ENCODE assay signal across 8 cellular contexts in the genomic region with DNA sequence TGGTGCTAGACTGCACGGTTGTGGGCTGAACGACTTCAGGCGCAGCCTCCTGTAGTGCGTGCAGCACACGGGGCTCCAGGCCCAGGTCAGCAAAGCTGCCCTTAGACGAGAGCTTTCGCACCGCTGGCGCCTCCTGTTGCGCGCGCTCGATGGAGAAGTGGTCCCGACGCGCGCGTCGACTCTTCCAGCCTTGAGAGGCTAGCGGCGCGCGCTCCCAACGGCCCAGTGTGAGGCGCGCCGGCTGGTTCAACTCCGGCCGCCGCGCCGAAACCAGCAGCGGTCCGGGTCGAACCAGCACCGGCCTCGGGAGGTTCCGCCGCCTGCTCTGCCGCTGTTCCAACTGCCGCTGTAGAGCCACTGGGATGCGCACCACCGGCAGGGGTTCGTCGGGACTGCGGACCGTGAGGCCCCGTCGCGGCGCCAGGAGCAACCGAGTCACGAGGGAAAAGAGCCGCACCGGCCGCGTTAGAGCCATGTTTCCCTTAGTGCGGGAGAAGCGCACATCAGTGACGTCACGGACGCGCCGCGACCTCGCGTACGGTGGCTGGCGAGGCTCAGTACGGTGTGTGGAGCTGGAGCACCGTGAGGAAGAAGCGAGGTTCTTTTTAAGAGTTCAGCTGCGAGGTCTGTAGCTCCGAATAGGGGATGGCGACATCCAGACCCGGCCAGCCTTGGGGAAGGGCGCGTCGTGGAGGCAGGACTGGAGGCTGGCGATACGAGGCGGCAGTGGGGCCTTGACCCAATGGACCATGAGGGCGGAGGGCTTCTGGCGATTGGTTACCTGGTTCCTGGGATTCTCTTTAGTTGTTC. TPM values are rescaled to one million over a fixed set of nuclear protein-coding genes. Genes with fewer than 3 reads are reported as not detected.
DNase-seq lines count a peak whose midpoint lies in the region; ATAC-seq lines count a peak whose summit lies in the region.

A gene with protein sequence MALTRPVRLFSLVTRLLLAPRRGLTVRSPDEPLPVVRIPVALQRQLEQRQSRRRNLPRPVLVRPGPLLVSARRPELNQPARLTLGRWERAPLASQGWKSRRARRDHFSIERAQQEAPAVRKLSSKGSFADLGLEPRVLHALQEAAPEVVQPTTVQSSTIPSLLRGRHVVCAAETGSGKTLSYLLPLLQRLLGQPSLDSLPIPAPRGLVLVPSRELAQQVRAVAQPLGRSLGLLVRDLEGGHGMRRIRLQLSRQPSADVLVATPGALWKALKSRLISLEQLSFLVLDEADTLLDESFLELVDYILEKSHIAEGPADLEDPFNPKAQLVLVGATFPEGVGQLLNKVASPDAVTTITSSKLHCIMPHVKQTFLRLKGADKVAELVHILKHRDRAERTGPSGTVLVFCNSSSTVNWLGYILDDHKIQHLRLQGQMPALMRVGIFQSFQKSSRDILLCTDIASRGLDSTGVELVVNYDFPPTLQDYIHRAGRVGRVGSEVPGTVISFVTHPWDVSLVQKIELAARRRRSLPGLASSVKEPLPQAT (minus strand): TSS at position 505 of the 810 bp plus-strand sequence. CDS start 30 bp downstream, at position 475.
A gene (plus strand): TSS at position 557 of the 810 bp plus-strand sequence. CDS start 14,740 bp downstream, outside the sequence.

- H3K27ac Mint-ChIP-seq in CD4-positive, alpha-beta memory T cell: peak within 1 kb of the TSS; percentile 91 to 100 (median 99)

- H3K27me3 Mint-ChIP-seq in CD4-positive, alpha-beta memory T cell: peaks cover 1 to 2% of the 10 kb centered on the region in 2 donors

- no peaks in the 10 kb centered on the region for H3K9me3 ChIP-seq in CD4-positive, alpha-beta memory T cell (ENCODE audit: control insufficient read depth in 1 of 2, low read length in 2 of 2)

- H3K4me3 Mint-ChIP-seq in CD4-positive, alpha-beta memory T cell: peak within 1 kb of the TSS; percentile 93 to 100 (median 97)

- H3K4me3 ChIP-seq in CD4-positive, alpha-beta memory T cell (ENCODE audit: low read length in 2 of 2): peak within 1 kb of the TSS; percentile 57 to 87

- H3K4me1 ChIP-seq in CD4-positive, alpha-beta memory T cell (ENCODE audit: insufficient read depth, low read length): peaks cover 30% of the 10 kb centered on the region

- peak; percentile 92 to 95 (median 92) for DNase-seq in CD4-positive, alpha-beta memory T cell
- DNase-seq in HS-27A (ENCODE audit: low read depth): peak; percentile 91
- peak; percentile 76 to 83 for DNase-seq in NOMO-1 (lab: John Stamatoyannopoulos, UW; ENCODE audit: unreplicated experiment in 2 of 2)
- DNase-seq in activated CD8-positive, alpha-beta memory T cell treated with anti-CD3 and anti-CD28 coated beads for 24 hours: peak; percentile 99
- DNase-seq in effector CD4-positive, alpha-beta T cell: peak; percentile 91
- peak; percentile 95 to 97 for DNase-seq in lung microvascular endothelial cell (ENCODE audit: low read depth in 2 of 2)
- peak; percentile 88 to 94 (median 89) for DNase-seq in stimulated activated CD4-positive, alpha-beta T cell treated with anti-CD3 and anti-CD28 coated beads, TNF-alpha, amount 100 ng/mL, for 24 hours (ENCODE audit: low read depth in 3 of 3)

- H3K4me1 Mint-ChIP-seq in CD4-positive, alpha-beta memory T cell: peaks cover 10 to 37% (median 28%) of the 10 kb centered on the region in 4 donors

- intact Hi-C loops in CD4-positive, alpha-beta memory T cell (cut with micrococcal nuclease): loop anchor here (1.0 to 2.0 kb wide), 4 partner anchors 16 to 130 kb away; a partner anchor contains a TSS

- CTCF ChIA-PET in CD4-positive, alpha-beta memory T cell (lab: Charles Lee; ENCODE audit: partially characterized antibody): interaction anchor here (0.6 to 5.2 kb wide), 12 partner anchors 17 to 502 kb away, joined by 3 to 45 read pairs (median 6); a partner anchor contains a TSS

- H3K27ac ChIP-seq in CD4-positive, alpha-beta memory T cell (ENCODE audit: low read depth, low read length): peak within 1 kb of the TSS; percentile 84

- peaks cover 9 to 22% of the 10 kb centered on the region in 2 donors for H3K36me3 Mint-ChIP-seq in CD4-positive, alpha-beta memory T cell

- ATAC-seq in GM19455 (IDR thresholded peaks at IDR 0.05; ENCODE audit: unreplicated experiment): peak; percentile 68

- POLR2A ChIA-PET in CD4-positive, alpha-beta memory T cell (lab: Charles Lee; ENCODE audit: partially characterized antibody): interaction anchor here (0.7 to 4.9 kb wide), 26 partner anchors 9 to 502 kb away, joined by 3 to 95 read pairs (median 4); a partner anchor contains a TSS

- peaks cover 12% of the 10 kb centered on the region for H3K36me3 ChIP-seq in CD4-positive, alpha-beta memory T cell (ENCODE audit: insufficient read depth, low read length)

- no peaks in the 10 kb centered on the region for H3K27me3 ChIP-seq in CD4-positive, alpha-beta memory T cell (ENCODE audit: insufficient read depth, low read length)

- H3K9me3 Mint-ChIP-seq in CD4-positive, alpha-beta memory T cell: peaks cover 0 to 2% (median 0%) of the 10 kb centered on the region in 8 donors

RNA-seq across cellular contexts. Expression of the first gene that starts in this region (rescaled TPM):
- 10 to 100 TPM; 16.1 to 17.0 TPM for total RNA-seq in CD4-positive, alpha-beta memory T cell
- polyA plus RNA-seq in CD4-positive, alpha-beta memory T cell: 10 to 100 TPM; 36.0 to 55.8 TPM
- 12.0 and 19.8 TPM in 2 replicates for total RNA-seq in lung microvascular endothelial cell

RNA-seq across cellular contexts. Expression of the second gene that starts in this region (rescaled TPM):
- total RNA-seq in CD4-positive, alpha-beta memory T cell: 10 to 100 TPM; 13.8 to 14.6 TPM
- 10 to 100 TPM in 1 of 2 donors, 1 to 10 TPM in 1; 9.0 to 11.9 TPM for polyA plus RNA-seq in CD4-positive, alpha-beta memory T cell
- total RNA-seq in lung microvascular endothelial cell: 13.7 and 17.7 TPM in 2 replicates

Comparison
In these comparisons a context has a peak if more than half of its experiments do, and no peak if none do; other contexts are left out.
1. Peak in every context shown above with its lines: DNase-seq, ATAC-seq, H3K4me3 ChIP-seq and H3K27ac ChIP-seq.